In genomic region chr1:84433253-84434080, GRCh38 we compare ENCODE assay signal across 8 cellular contexts. TPM values are rescaled to one million over a fixed set of nuclear protein-coding genes. Genes with fewer than 3 reads are reported as not detected.
DNase-seq lines count a peak whose midpoint lies in the region; ATAC-seq, FAIRE-seq and TF ChIP-seq lines count a peak whose summit lies in the region.

No MANE protein-coding gene starts in this region.

- H3K27ac ChIP-seq in ACC112 (ENCODE audit: low read depth, low read length) = peak overlapping the region; percentile 57
- no peak overlapping the region for H3K27ac ChIP-seq in subcutaneous abdominal adipose tissue (ENCODE audit: low read depth, low read length)

- TF ChIP-seq POLR2A in GM12891 (IDR thresholded peaks at IDR 0.05; ENCODE audit: low read depth, low read length) = no peak

- peak; percentile 45 for TF ChIP-seq CTCF in mucosa of descending colon (IDR thresholded peaks at IDR 0.05)

- H3K27me3 ChIP-seq in ACC112 (ENCODE audit: insufficient read depth, low read length) (no peaks in the 10 kb centered on the region), subcutaneous abdominal adipose tissue (ENCODE audit: control insufficient read depth in 5 of 5, insufficient read depth in 4 of 5, low read length in 5 of 5) (no peaks in the 10 kb centered on the region)

- peak; percentile 55 for ATAC-seq in HG03378 (IDR thresholded peaks at IDR 0.05; ENCODE audit: unreplicated experiment)
- peak; percentile 92 for ATAC-seq in mucosa of descending colon

- DNase-seq in GM12891 (ENCODE audit: insufficient read length, low spot score) = peak; percentile 9
- DNase-seq in NCI-H524 treated with DMSO at 0.1 percent for 48 hours (lab: John Stamatoyannopoulos, UW) = peak; percentile 13
- DNase-seq in activated CD4-positive, alpha-beta T cell treated with anti-CD3 and anti-CD28 coated beads, Interleukin-2, amount 50 U/mL, for 48 hours = peak; percentile 23 to 54
- DNase-seq in mucosa of descending colon = peak; percentile 61 to 86 (median 65)

- intact Hi-C loops in mucosa of descending colon (cut with DNase I, micrococcal nuclease) = loop anchor here in 1 of 2 donors (2.0 to 10.0 kb wide), 2 partner anchors 191 to 291 kb away; no protein-coding TSS in a partner anchor

- H3K79me2 ChIP-seq in ACC112 (ENCODE audit: control insufficient read depth, insufficient read depth, low read length, unreplicated experiment) = no peaks in the 10 kb centered on the region

- peak overlapping the region; percentile 98 for H2AFZ ChIP-seq in ACC112 (ENCODE audit: low read length, unreplicated experiment)

- H3K36me3 ChIP-seq in ACC112 (ENCODE audit: insufficient read depth, low read length) (no peaks in the 10 kb centered on the region), mucosa of descending colon (ENCODE audit: low read depth) (no peaks in the 10 kb centered on the region), subcutaneous abdominal adipose tissue (ENCODE audit: control insufficient read depth in 5 of 5, insufficient read depth in 5 of 5, low read length in 5 of 5) (no peaks in the 10 kb centered on the region)

- peak; percentile 60 for FAIRE-seq in GM12891 (lab: Jason Lieb, UNC)
- peak; percentile 93 for FAIRE-seq in endometrium (lab: Jason Lieb, UNC)

- peak overlapping the region in 3 of 5 donors; percentile 31 to 64 (median 43) for H3K9ac ChIP-seq in subcutaneous abdominal adipose tissue (ENCODE audit: low read length in 5 of 5)

- H3K4me1 ChIP-seq in ACC112 (ENCODE audit: control insufficient read depth, insufficient read depth, low read length, unreplicated experiment) (peaks cover 24% of the 10 kb centered on the region), mucosa of descending colon (ENCODE audit: low read depth) (peaks cover 6% of the 10 kb centered on the region), subcutaneous abdominal adipose tissue (ENCODE audit: control insufficient read depth in 5 of 5, insufficient read depth in 5 of 5, low read length in 5 of 5) (peaks cover 0 to 10% (median 5%) of the 10 kb centered on the region in 5 donors)

- H3K9me3 ChIP-seq in mucosa of descending colon (peaks cover 3% of the 10 kb centered on the region), subcutaneous abdominal adipose tissue (ENCODE audit: control insufficient read depth in 5 of 5, low read length in 5 of 5) (peaks cover 0 to 5% (median 0%) of the 10 kb centered on the region in 5 donors)

- H3K4me3 ChIP-seq in ACC112 (ENCODE audit: low read depth, low read length) = peak overlapping the region; percentile 76
- H3K4me3 ChIP-seq in mucosa of descending colon = no peak overlapping the region
- H3K4me3 ChIP-seq in subcutaneous abdominal adipose tissue (ENCODE audit: low read depth in 1 of 5, low read length in 5 of 5) = peak overlapping the region in 3 of 5 donors; percentile 35 to 45 (median 41)

TF ChIP-seq in GM12891, 5 proteins besides CTCF, POLR2A, EP300 and RAD21:
- no peak for TF ChIP-seq PAX5 (IDR thresholded peaks at IDR 0.05; ENCODE audit: insufficient read depth, low read length, severe bottlenecking)
- TF ChIP-seq POU2F2 (IDR thresholded peaks at IDR 0.05; ENCODE audit: low read depth, low read length) = no peak
- no peak for TF ChIP-seq SPI1 (IDR thresholded peaks at IDR 0.05; ENCODE audit: low read depth, low read length)
- no peak for TF ChIP-seq TAF1 (IDR thresholded peaks at IDR 0.05; ENCODE audit: low read depth, low read length)
- no peak for TF ChIP-seq POLR2AphosphoS5 (IDR thresholded peaks at IDR 0.05; ENCODE audit: low read depth, low read length)

RNA-seq across cellular contexts. Expression of gene DNASE2B, which starts 35.2 kb away (rescaled TPM):
- not detected for polyA plus RNA-seq in GM12891 (2012; ENCODE audit: low read depth, missing spikeins)
- 1 to 10 TPM in 1 of 3 donors, under 1 TPM in 1, not detected in 1; 0.87 to 1.0 TPM for total RNA-seq in mucosa of descending colon

RNA-seq across cellular contexts. Expression of gene RPF1, which starts 45.6 kb away (rescaled TPM):
- 34.3 TPM for polyA plus RNA-seq in GM12891 (2012; ENCODE audit: low read depth, missing spikeins)
- 10 to 100 TPM; 24.3 to 28.8 (median 25.8) TPM for total RNA-seq in mucosa of descending colon

Comparison
In these comparisons a context has a peak if more than half of its experiments do, and no peak if none do; other contexts are left out.
1. DNase-seq: peak in every context shown above with its lines; median percentile 65 in mucosa of descending colon; 38 in activated CD4-positive, alpha-beta T cell treated with anti-CD3 and anti-CD28 coated beads, Interleukin-2, amount 50 U/mL, for 48 hours; 13 in NCI-H524 treated with DMSO at 0.1 percent for 48 hours; 9 in GM12891.